In the genomic region with DNA sequence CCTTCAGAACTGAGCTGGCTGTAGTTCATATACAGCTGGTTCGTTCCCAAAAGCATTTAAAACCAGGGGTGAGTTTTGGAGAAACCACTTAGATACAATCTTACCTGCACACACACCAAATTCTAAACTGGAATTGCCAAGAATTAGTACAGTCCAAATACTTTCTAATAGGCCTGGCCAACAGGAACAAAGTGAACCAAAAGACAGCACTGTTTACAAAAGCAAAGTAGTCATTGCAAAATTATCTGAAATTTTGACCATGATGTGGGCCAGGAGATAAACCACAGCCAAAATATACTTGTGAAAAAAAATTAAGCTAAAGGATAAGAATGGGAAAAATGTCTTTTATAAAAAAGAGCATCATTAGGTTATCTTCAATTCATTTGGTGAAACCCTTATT, we compare ENCODE assay signal across 23 cellular contexts. TPM values are rescaled to one million over a fixed set of nuclear protein-coding genes. Genes with fewer than 3 reads are reported as not detected.
A peak's percentile ranks its signal among the peaks of the same experiment; 100 is the strongest.
DNase-seq lines count a peak whose midpoint lies in the region; ATAC-seq and TF ChIP-seq lines count a peak whose summit lies in the region.
"Had no signal": no experiment of that assay in that cellular context is flagged by ENCODE, and none has a peak within 500 bp of the region (broad histone marks: within the 10 kb centered on the region; RNA-seq: fewer than 3 reads in every experiment).

No MANE protein-coding gene starts in this region.

- no peak overlapping the region for H3K27ac Mint-ChIP-seq in MCF 10A (ENCODE audit: low read depth, unreplicated experiment)
- H3K27ac Mint-ChIP-seq: activated CD4-positive, alpha-beta memory T cell treated with anti-CD3 and anti-CD28 coated beads, Interleukin-2, amount 10 ng/mL, durations not matched to agents 7 days and 5 days; activated naive CD8-positive, alpha-beta T cell treated with anti-CD3 and anti-CD28 coated beads, Interleukin-2, amount 50 U/mL, for 24 hours; natural killer cell treated with Interleukin-12 subunit alpha and Interleukin-12 subunit beta and Interleukin-15 and Interleukin-18, amount 100 ng/mL, for 72 hours had no signal

- H2AFZ ChIP-seq in fibroblast of lung (ENCODE audit: low read length): no peak overlapping the region

- H3K4me3 ChIP-seq in breast epithelium (no peak overlapping the region), fibroblast of lung (replicated peaks in 1 of 4; ENCODE audit: control extremely low read depth in 1 of 4, insufficient read depth in 1 of 4, low read depth in 3 of 4, low read length in 4 of 4) (no peak overlapping the region), lower lobe of right lung (no peak overlapping the region), tibial artery (no peak overlapping the region), mucosa of descending colon (no peak overlapping the region)
- H3K4me3 ChIP-seq: smooth muscle cell, tibial nerve had no signal

- H3K4me3 Mint-ChIP-seq in MCF 10A (ENCODE audit: unreplicated experiment): no peak overlapping the region
- H3K4me3 Mint-ChIP-seq: activated CD4-positive, alpha-beta memory T cell treated with anti-CD3 and anti-CD28 coated beads, Interleukin-2, amount 10 ng/mL, durations not matched to agents 7 days and 5 days; activated naive CD8-positive, alpha-beta T cell treated with anti-CD3 and anti-CD28 coated beads, Interleukin-2, amount 50 U/mL, for 24 hours; mesothelial cell of epicardium; natural killer cell treated with Interleukin-12 subunit alpha and Interleukin-12 subunit beta and Interleukin-15 and Interleukin-18, amount 100 ng/mL, for 72 hours had no signal

- H3K27me3 ChIP-seq in breast epithelium (no peaks in the 10 kb centered on the region), fibroblast of lung (ENCODE audit: control insufficient read depth, insufficient read depth, low read length) (no peaks in the 10 kb centered on the region), lower lobe of right lung (ENCODE audit: low read depth) (no peaks in the 10 kb centered on the region), tibial artery (no peaks in the 10 kb centered on the region)
- H3K27me3 ChIP-seq: tibial nerve had no signal

- POLR2A ChIA-PET in MCF 10A (lab: Yijun Ruan, JAX): interaction anchor here (1.2 to 1.3 kb wide), 2 partner anchors 11 to 32 kb away, joined by 3 read pairs; no protein-coding TSS in a partner anchor

- peak in 1 of 2 donors; percentile 5 for ATAC-seq in lower lobe of right lung
- ATAC-seq in mucosa of descending colon: no peak
- ATAC-seq: activated CD4-positive, CD25-positive, alpha-beta regulatory T cell treated with anti-CD3 and anti-CD28 coated beads, Interleukin-2, amount 50 U/mL, for 24 hours; activated naive CD8-positive, alpha-beta T cell treated with anti-CD3 and anti-CD28 coated beads, Interleukin-2, amount 50 U/mL, for 24 hours; natural killer cell treated with Interleukin-12 subunit alpha and Interleukin-12 subunit beta and Interleukin-15 and Interleukin-18, amount 100 ng/mL, for 72 hours had no signal

- no peaks in the 10 kb centered on the region for H3K27me3 Mint-ChIP-seq in MCF 10A (ENCODE audit: insufficient read depth, unreplicated experiment)
- H3K27me3 Mint-ChIP-seq: activated CD4-positive, alpha-beta memory T cell treated with anti-CD3 and anti-CD28 coated beads, Interleukin-2, amount 10 ng/mL, durations not matched to agents 7 days and 5 days; activated naive CD8-positive, alpha-beta T cell treated with anti-CD3 and anti-CD28 coated beads, Interleukin-2, amount 50 U/mL, for 24 hours; natural killer cell treated with Interleukin-12 subunit alpha and Interleukin-12 subunit beta and Interleukin-15 and Interleukin-18, amount 100 ng/mL, for 72 hours had no signal

- H3K27ac ChIP-seq in breast epithelium (peak overlapping the region; percentile 33 to 52), fibroblast of lung (ENCODE audit: insufficient read depth, low read length) (no peak overlapping the region), lower lobe of right lung (peak overlapping the region; percentile 0), tibial artery (peak overlapping the region; percentile 53 to 55)
- H3K27ac ChIP-seq: 22Rv1 had no signal

- H3K79me2 ChIP-seq in fibroblast of lung (ENCODE audit: control insufficient read depth, insufficient read depth, low read length): no peaks in the 10 kb centered on the region

- peaks cover 36% of the 10 kb centered on the region for H3K36me3 Mint-ChIP-seq in MCF 10A (ENCODE audit: insufficient read depth, unreplicated experiment)
- H3K36me3 Mint-ChIP-seq: natural killer cell treated with Interleukin-12 subunit alpha and Interleukin-12 subunit beta and Interleukin-15 and Interleukin-18, amount 100 ng/mL, for 72 hours had no signal

- TF ChIP-seq CTCF in breast epithelium (IDR thresholded peaks at IDR 0.05) (no peak), MCF 10A (IDR thresholded peaks at IDR 0.05; ENCODE audit: unreplicated experiment) (no peak), fibroblast of lung (conservative IDR thresholded peaks at IDR 0.05 in 1 of 2, IDR thresholded peaks at IDR 0.05 in 1 of 2; ENCODE audit: low read depth in 1 of 2, low read length in 2 of 2) (no peak), lower lobe of right lung (IDR thresholded peaks at IDR 0.05) (no peak), tibial artery (IDR thresholded peaks at IDR 0.05) (no peak), mucosa of descending colon (IDR thresholded peaks at IDR 0.05) (no peak)

- intact Hi-C loops in breast epithelium (cut with DNase I; ENCODE audit: low total_unique reads) (no loop called here), MCF 10A (cut with micrococcal nuclease) (no loop called here), lower lobe of right lung (cut with DNase I) (no loop called here), tibial artery (cut with DNase I; ENCODE audit: low total_unique reads) (no loop called here), mucosa of descending colon (cut with DNase I, micrococcal nuclease) (no loop called here)

- CTCF ChIA-PET in MCF 10A (lab: Yijun Ruan, JAX): interaction anchor here (1.7 kb wide), 1 partner anchor 11 kb away, joined by 5 read pairs; no protein-coding TSS in a partner anchor

- H4K20me1 ChIP-seq in fibroblast of lung (ENCODE audit: control insufficient read depth, extremely low read depth, insufficient read depth, low read length): no peaks in the 10 kb centered on the region

- H3K4me2 ChIP-seq in fibroblast of lung (ENCODE audit: extremely low read depth, insufficient read depth, low read length): no peak overlapping the region
- H3K4me2 ChIP-seq: smooth muscle cell had no signal

- H3K9ac ChIP-seq in fibroblast of lung (ENCODE audit: insufficient read depth, low read length): no peak overlapping the region

- H3K9me3 Mint-ChIP-seq in MCF 10A (ENCODE audit: unreplicated experiment): no peaks in the 10 kb centered on the region
- H3K9me3 Mint-ChIP-seq: activated CD4-positive, alpha-beta memory T cell treated with anti-CD3 and anti-CD28 coated beads, Interleukin-2, amount 10 ng/mL, durations not matched to agents 7 days and 5 days; activated naive CD8-positive, alpha-beta T cell treated with anti-CD3 and anti-CD28 coated beads, Interleukin-2, amount 50 U/mL, for 24 hours; mesothelial cell of epicardium; natural killer cell treated with Interleukin-12 subunit alpha and Interleukin-12 subunit beta and Interleukin-15 and Interleukin-18, amount 100 ng/mL, for 72 hours had no signal

- TF ChIP-seq POLR2A in breast epithelium (IDR thresholded peaks at IDR 0.05): no peak

- H3K9me3 ChIP-seq in breast epithelium (no peaks in the 10 kb centered on the region), fibroblast of lung (ENCODE audit: control insufficient read depth, insufficient read depth, low read depth, low read length) (no peaks in the 10 kb centered on the region), lower lobe of right lung (no peaks in the 10 kb centered on the region), tibial artery (no peaks in the 10 kb centered on the region), mucosa of descending colon (no peaks in the 10 kb centered on the region)
- H3K9me3 ChIP-seq: tibial nerve had no signal

- no TSS peak for BruUV-seq in MCF 10A (replicated peaks; lab: Mats Ljungman, UMichigan)

- H3K4me1 ChIP-seq in breast epithelium (peaks cover 0 to 25% of the 10 kb centered on the region in 2 donors), fibroblast of lung (ENCODE audit: control insufficient read depth, extremely low read depth, insufficient read depth, low read length) (peaks cover 2% of the 10 kb centered on the region), lower lobe of right lung (peaks cover 23% of the 10 kb centered on the region), tibial artery (peaks cover 0 to 57% (median 37%) of the 10 kb centered on the region in 4 donors), mucosa of descending colon (ENCODE audit: low read depth) (no peaks in the 10 kb centered on the region)

- no peaks in the 10 kb centered on the region for H3K4me1 Mint-ChIP-seq in MCF 10A (ENCODE audit: insufficient read depth, unreplicated experiment)

- no peak for DNase-seq in breast epithelium (ENCODE audit: low spot score in 2 of 2)
- no peak for DNase-seq in MCF 10A (ENCODE audit: unreplicated experiment)
- peak; percentile 52 to 63 for DNase-seq in fibroblast of lung (ENCODE audit: low read depth in 2 of 2)
- DNase-seq in lower lobe of right lung: no peak
- DNase-seq in tibial artery: no peak
- DNase-seq in NCI-H1930 (lab: John Stamatoyannopoulos, UW): no peak
- no peak for DNase-seq in NCI-H2196 treated with DMSO at 0.1 percent for 48 hours (lab: John Stamatoyannopoulos, UW; ENCODE audit: unreplicated experiment)
- no peak for DNase-seq in mucosa of descending colon
- DNase-seq: activated CD4-positive, alpha-beta memory T cell treated with anti-CD3 and anti-CD28 coated beads, Interleukin-2, amount 10 ng/mL, durations not matched to agents 7 days and 5 days; activated effector memory CD4-positive, alpha-beta T cell treated with anti-CD3 and anti-CD28 coated beads, Interleukin-2, amount 50 U/mL, for 16 hours; activated naive CD8-positive, alpha-beta T cell treated with anti-CD3 and anti-CD28 coated beads, Interleukin-2, amount 50 U/mL, for 24 hours; central memory CD4-positive, alpha-beta T cell; kidney glomerular epithelial cell; NCI-H1694 treated with DMSO at 0.1 percent for 48 hours; NCI-H226; NCI-H748 treated with DMSO at 0.1 percent for 48 hours; stimulated activated naive CD4-positive, alpha-beta T cell treated with Interleukin-2 at 50 U/mL for 16 hours had no signal

- H3K36me3 ChIP-seq in breast epithelium: no peaks in the 10 kb centered on the region
- peaks cover 3% of the 10 kb centered on the region for H3K36me3 ChIP-seq in fibroblast of lung (ENCODE audit: control insufficient read depth, insufficient read depth, low read length)
- peaks cover 55% of the 10 kb centered on the region for H3K36me3 ChIP-seq in lower lobe of right lung
- peaks cover 11 to 41% (median 36%) of the 10 kb centered on the region in 3 donors for H3K36me3 ChIP-seq in tibial artery
- H3K36me3 ChIP-seq in mucosa of descending colon (ENCODE audit: low read depth): no peaks in the 10 kb centered on the region

RNA-seq across cellular contexts. Expression of a gene that starts 37.9 kb away (rescaled TPM):
- total RNA-seq in breast epithelium (10 to 100 TPM in 1 of 3 donors, 1 to 10 TPM in 2; 5.9 to 10.5 (median 7.0) TPM), MCF 10A (2022) (0.27 and 0.30 TPM in 2 replicates), fibroblast of lung (5.9 and 8.9 TPM in 2 replicates), lower lobe of right lung (3.0 TPM), mucosa of descending colon (1 to 10 TPM; 1.1 to 5.8 (median 1.7) TPM)
- 14.1 and 14.8 TPM in 2 replicates for polyA plus RNA-seq in fibroblast of lung
- 11.9 and 13.3 TPM in 2 replicates for polyA plus RNA-seq in fibroblast of lung (2012)
- polyA minus RNA-seq in fibroblast of lung (ENCODE audit: low replicate concordance): 0.59 and 1.3 TPM in 2 replicates

Comparison
In these comparisons a context has a peak if more than half of its experiments do, and no peak if none do; other contexts are left out.
1. DNase-seq: peak in fibroblast of lung (2 of 2); none in breast epithelium (0 of 2), MCF 10A (single experiment), lower lobe of right lung (single experiment), tibial artery (0 of 2), NCI-H1930 (0 of 2), NCI-H2196 treated with DMSO at 0.1 percent for 48 hours (single experiment) and mucosa of descending colon (0 of 3).